In genomic region chr2:127024769-127025356, GRCh38 we compare ENCODE assay signal across 7 cellular contexts.
DNase-seq lines count a peak whose midpoint lies in the region; ATAC-seq, FAIRE-seq and TF ChIP-seq lines count a peak whose summit lies in the region.

No MANE protein-coding gene starts in this region.

- peak overlapping the region; percentile 90 for H3K4me2 ChIP-seq in astrocyte (ENCODE audit: low read length)

- peaks cover 3% of the 10 kb centered on the region for H3K27me3 Mint-ChIP-seq in astrocyte (ENCODE audit: low read depth, unreplicated experiment)

- no peaks in the 10 kb centered on the region for H4K20me1 ChIP-seq in astrocyte (ENCODE audit: insufficient read depth, low read length)

- FAIRE-seq in astrocyte (lab: Jason Lieb, UNC) = no peak

- no peak overlapping the region for H3K27ac Mint-ChIP-seq in astrocyte (ENCODE audit: unreplicated experiment)

- peak overlapping the region; percentile 6 for H3K27ac ChIP-seq in astrocyte (ENCODE audit: low read depth, low read length)
- H3K27ac ChIP-seq in iPS-18a (ENCODE audit: low read length) = no peak overlapping the region

- intact Hi-C loops in sciatic nerve (cut with DNase I) = no loop called here

- peaks cover 5% of the 10 kb centered on the region for H3K4me1 Mint-ChIP-seq in astrocyte (ENCODE audit: low read depth, unreplicated experiment)

- H3K4me1 ChIP-seq in astrocyte (ENCODE audit: insufficient read depth, low read length) (peaks cover 7% of the 10 kb centered on the region), iPS-18a (ENCODE audit: control insufficient read depth, low read depth, low read length) (peaks cover 6% of the 10 kb centered on the region)

- no peaks in the 10 kb centered on the region for H3K9me3 Mint-ChIP-seq in astrocyte (ENCODE audit: unreplicated experiment)

- H3K27me3 ChIP-seq in astrocyte (ENCODE audit: insufficient read depth, low read length) (no peaks in the 10 kb centered on the region), iPS-18a (ENCODE audit: control insufficient read depth, insufficient read depth, low read length) (no peaks in the 10 kb centered on the region)

- no peaks in the 10 kb centered on the region for H3K36me3 ChIP-seq in astrocyte (ENCODE audit: insufficient read depth, low read length)
- no peaks in the 10 kb centered on the region for H3K36me3 ChIP-seq in iPS-18a (ENCODE audit: control insufficient read depth, low read depth, low read length)

- H3K9ac ChIP-seq in astrocyte (ENCODE audit: low read length) = peak overlapping the region; percentile 69
- peak overlapping the region; percentile 41 for H3K9ac ChIP-seq in iPS-18a (ENCODE audit: low read length)

- ATAC-seq in GM18502 (IDR thresholded peaks at IDR 0.05; ENCODE audit: poor library complexity, unreplicated experiment) (peak; percentile 5), sciatic nerve (peak; percentile 85), HG03097 (IDR thresholded peaks at IDR 0.05; ENCODE audit: low FRiP score, unreplicated experiment) (no peak), GM18873 (IDR thresholded peaks at IDR 0.05; ENCODE audit: low FRiP score, unreplicated experiment) (no peak)

- H3K36me3 Mint-ChIP-seq in astrocyte (ENCODE audit: low read depth, unreplicated experiment) = no peaks in the 10 kb centered on the region

- peaks cover 3% of the 10 kb centered on the region for H3K9me3 ChIP-seq in astrocyte (ENCODE audit: insufficient read depth, low read depth, low read length)
- no peaks in the 10 kb centered on the region for H3K9me3 ChIP-seq in iPS-18a (ENCODE audit: control insufficient read depth, low read depth, low read length)

- H3K79me2 ChIP-seq in astrocyte (ENCODE audit: insufficient read depth, low read length) = no peaks in the 10 kb centered on the region

- TF ChIP-seq CTCF in astrocyte (IDR thresholded peaks at IDR 0.05; ENCODE audit: insufficient read depth, low read depth, low read length) = peak; percentile 23

- peak overlapping the region; percentile 88 for H3K4me3 Mint-ChIP-seq in astrocyte (ENCODE audit: unreplicated experiment)

- peak; percentile 31 for DNase-seq in HK-2 (ENCODE audit: unreplicated experiment)
- peak; percentile 36 for DNase-seq in astrocyte (ENCODE audit: low read depth)
- no peak for DNase-seq in sciatic nerve (ENCODE audit: low spot score)

- H2AFZ ChIP-seq in astrocyte (ENCODE audit: low read depth, low read length) = peak overlapping the region; percentile 97

- H3K4me3 ChIP-seq in astrocyte (ENCODE audit: insufficient read depth, low read depth, low read length) = peak overlapping the region; percentile 67
- H3K4me3 ChIP-seq in iPS-18a (ENCODE audit: low read length) = peak overlapping the region; percentile 76

Comparison
In these comparisons a context has a peak if more than half of its experiments do, and no peak if none do; other contexts are left out.
1. ATAC-seq: peak in GM18502 (single experiment) and sciatic nerve (single experiment); none in HG03097 (single experiment) and GM18873 (single experiment).